ENCODE assay signal across 8 cellular contexts in genomic region chr1:192550922-192551534, GRCh38. TPM values are rescaled to one million over a fixed set of nuclear protein-coding genes. Genes with fewer than 3 reads are reported as not detected.
A peak's percentile ranks its signal among the peaks of the same experiment; 100 is the strongest.
DNase-seq lines count a peak whose midpoint lies in the region; ATAC-seq and TF ChIP-seq lines count a peak whose summit lies in the region.

No MANE protein-coding gene starts in this region.

- CTCF ChIA-PET in activated CD8-positive, alpha-beta T cell treated with anti-CD3 and anti-CD28 coated beads, Interleukin-2, amount 10 ng/mL, durations not matched to agents 7 days and 5 days (lab: Charles Lee) = interaction anchor here (0.9 to 1.7 kb wide), 7 partner anchors 9 to 44 kb away, joined by 3 to 7 read pairs (median 4); no protein-coding TSS in a partner anchor

- no peak for TF ChIP-seq CTCF in neutrophil (IDR thresholded peaks at IDR 0.05)

- no peaks in the 10 kb centered on the region for H3K36me3 ChIP-seq in neutrophil

- DNase-seq in COLO829 (ENCODE audit: low spot score) (peak; percentile 72), OCI-M2 (lab: John Stamatoyannopoulos, UW; ENCODE audit: unreplicated experiment) (no peak), T-helper 9 cell (no peak), caudate nucleus (lab: John Stamatoyannopoulos, UW) (no peak)
- DNase-seq in activated CD8-positive, alpha-beta T cell treated with anti-CD3 and anti-CD28 coated beads, Interleukin-2, amount 10 ng/mL, durations not matched to agents 7 days and 5 days = no peak

- H3K27ac Mint-ChIP-seq in activated CD8-positive, alpha-beta T cell treated with anti-CD3 and anti-CD28 coated beads, Interleukin-2, amount 10 ng/mL, durations not matched to agents 7 days and 5 days = peak overlapping the region; percentile 21

- H3K27me3 ChIP-seq in neutrophil = no peaks in the 10 kb centered on the region

- no peaks in the 10 kb centered on the region for H3K9me3 ChIP-seq in neutrophil

- H3K9me3 Mint-ChIP-seq in activated CD8-positive, alpha-beta T cell treated with anti-CD3 and anti-CD28 coated beads, Interleukin-2, amount 10 ng/mL, durations not matched to agents 7 days and 5 days (ENCODE audit: insufficient read depth) = no peaks in the 10 kb centered on the region

- H3K4me1 Mint-ChIP-seq in activated CD8-positive, alpha-beta T cell treated with anti-CD3 and anti-CD28 coated beads, Interleukin-2, amount 10 ng/mL, durations not matched to agents 7 days and 5 days (ENCODE audit: low read depth) = peaks cover 42% of the 10 kb centered on the region

- POLR2A ChIA-PET in activated CD8-positive, alpha-beta T cell treated with anti-CD3 and anti-CD28 coated beads, Interleukin-2, amount 10 ng/mL, durations not matched to agents 7 days and 5 days (lab: Charles Lee) = interaction anchor here (1.0 to 1.3 kb wide), 4 partner anchors 10 to 74 kb away, joined by 3 to 6 read pairs (median 4); no protein-coding TSS in a partner anchor

- peak overlapping the region; percentile 78 for H3K27ac ChIP-seq in neutrophil
- no peak overlapping the region for H3K27ac ChIP-seq in caudate nucleus (ENCODE audit: low read depth, low read length)

- H3K4me3 Mint-ChIP-seq in activated CD8-positive, alpha-beta T cell treated with anti-CD3 and anti-CD28 coated beads, Interleukin-2, amount 10 ng/mL, durations not matched to agents 7 days and 5 days = no peak overlapping the region

- ATAC-seq in GM19468 (IDR thresholded peaks at IDR 0.05; ENCODE audit: extremely low read depth, unreplicated experiment) = peak; percentile 34
- peak; percentile 41 for ATAC-seq in HG03520 (IDR thresholded peaks at IDR 0.05; ENCODE audit: unreplicated experiment)
- peak; percentile 63 for ATAC-seq in activated CD8-positive, alpha-beta T cell treated with anti-CD3 and anti-CD28 coated beads, Interleukin-2, amount 10 ng/mL, durations not matched to agents 7 days and 5 days

- H3K4me3 ChIP-seq in neutrophil (ENCODE audit: low read depth in 1 of 2, low read length in 1 of 2) = no peak overlapping the region

- no peaks in the 10 kb centered on the region for H3K27me3 Mint-ChIP-seq in activated CD8-positive, alpha-beta T cell treated with anti-CD3 and anti-CD28 coated beads, Interleukin-2, amount 10 ng/mL, durations not matched to agents 7 days and 5 days (ENCODE audit: low read depth)

- H3K36me3 Mint-ChIP-seq in activated CD8-positive, alpha-beta T cell treated with anti-CD3 and anti-CD28 coated beads, Interleukin-2, amount 10 ng/mL, durations not matched to agents 7 days and 5 days (ENCODE audit: low read depth) = peaks cover 6% of the 10 kb centered on the region

- peaks cover 19 to 36% of the 10 kb centered on the region in 2 experiments for H3K4me1 ChIP-seq in neutrophil (ENCODE audit: control insufficient read depth in 1 of 2, insufficient read depth in 1 of 2, low read depth in 1 of 2, low read length in 1 of 2)

RNA-seq across cellular contexts. Expression of gene RGS1, which starts 24.5 kb away (rescaled TPM):
- 10 to 100 TPM; 13.8 to 15.7 TPM for total RNA-seq in activated CD8-positive, alpha-beta T cell treated with anti-CD3 and anti-CD28 coated beads, Interleukin-2, amount 10 ng/mL, durations not matched to agents 7 days and 5 days
